In the genomic region with DNA sequence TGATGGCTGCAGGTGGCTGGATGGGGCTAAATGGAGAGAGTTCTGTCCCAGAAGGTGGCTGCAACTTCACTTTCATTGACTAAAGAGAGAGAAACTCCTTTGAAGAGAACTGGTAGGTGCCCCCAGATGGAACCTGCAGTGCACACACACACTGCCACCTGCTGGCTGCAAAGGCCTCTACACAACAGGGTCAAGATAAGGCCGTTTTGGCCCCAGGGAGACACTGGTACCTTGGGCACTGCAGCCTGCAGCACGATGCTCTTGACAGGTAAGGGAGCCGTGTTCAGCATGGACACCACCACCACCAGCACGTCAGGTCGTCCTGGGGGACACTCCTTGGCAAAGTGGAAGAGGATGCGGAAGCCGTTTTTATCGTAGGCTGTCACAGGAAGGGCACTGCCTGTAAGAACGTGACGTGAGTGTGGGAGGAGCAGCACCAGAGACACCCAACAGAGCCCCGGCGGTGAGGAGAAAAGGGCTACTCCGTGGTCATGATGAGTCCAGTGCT, we compare ENCODE assay signal across 8 cellular contexts. TPM values are rescaled to one million over a fixed set of nuclear protein-coding genes. Genes with fewer than 3 reads are reported as not detected.
DNase-seq lines count a peak whose midpoint lies in the region; ATAC-seq and TF ChIP-seq lines count a peak whose summit lies in the region.

No MANE protein-coding gene starts in this region.

- no peak for TF ChIP-seq POLR2A in Peyer's patch (IDR thresholded peaks at IDR 0.05)

- TF ChIP-seq CTCF in Peyer's patch (IDR thresholded peaks at IDR 0.05), result peak; percentile 61 to 81 (median 76)

- peaks cover 0 to 18% (median 12%) of the 10 kb centered on the region in 4 donors for H3K4me1 ChIP-seq in Peyer's patch

- H3K27ac ChIP-seq in Peyer's patch, result peak overlapping the region in 1 of 4 donors; percentile 40

- H3K4me3 ChIP-seq in Peyer's patch, result no peak overlapping the region

- H3K9me3 ChIP-seq in Peyer's patch, result no peaks in the 10 kb centered on the region

- ATAC-seq in GM21390 (IDR thresholded peaks at IDR 0.05; ENCODE audit: unreplicated experiment), result no peak

- H3K36me3 ChIP-seq in Peyer's patch, result peaks cover 0 to 100% (median 0%) of the 10 kb centered on the region in 3 donors

- no peaks in the 10 kb centered on the region for H3K27me3 ChIP-seq in Peyer's patch

- peak; percentile 67 for DNase-seq in DMS53 treated with DMSO at 0.1 percent for 48 hours (lab: John Stamatoyannopoulos, UW; ENCODE audit: unreplicated experiment)
- peak; percentile 90 for DNase-seq in HuH-7 (ENCODE audit: low spot score)
- DNase-seq in Peyer's patch, result peak; percentile 47 to 79 (median 68)
- DNase-seq in activated T-helper 1 cell treated with anti-CD3 and anti-CD28 coated beads, Interleukin-2, amount 50 U/mL, for 16 hours (ENCODE audit: low read depth in 1 of 2, low spot score in 1 of 2), result peak; percentile 27 to 43
- peak; percentile 62 for DNase-seq in fibroblast of peridontal ligament (ENCODE audit: extremely low read depth)
- DNase-seq in occipital lobe (lab: John Stamatoyannopoulos, UW), result peak; percentile 54
- DNase-seq in NCI-H187 treated with DMSO at 0.1 percent for 48 hours (lab: John Stamatoyannopoulos, UW), result no peak

RNA-seq across cellular contexts. Expression of a gene that starts 22.7 kb away (rescaled TPM):
- total RNA-seq in Peyer's patch, result 100 to 1,000 TPM in 1 of 4 donors, 10 to 100 TPM in 3; 34.0 to 153 (median 77.0) TPM
- 17.6 TPM for total RNA-seq in occipital lobe

RNA-seq across cellular contexts. Expression of a gene that starts 22.9 kb away (rescaled TPM):
- 10 to 100 TPM; 23.9 to 53.6 (median 45.3) TPM for total RNA-seq in Peyer's patch
- 29.5 TPM for total RNA-seq in occipital lobe

RNA-seq across cellular contexts. Expression of a gene that starts 32.3 kb away (rescaled TPM):
- total RNA-seq in Peyer's patch (10 to 100 TPM; 14.5 to 35.5 (median 18.9) TPM), occipital lobe (5.0 TPM)

RNA-seq across cellular contexts. Expression of a gene that starts 33.3 kb away (rescaled TPM):
- 10 to 100 TPM; 34.0 to 52.8 (median 36.7) TPM for total RNA-seq in Peyer's patch
- 25.1 TPM for total RNA-seq in occipital lobe

RNA-seq across cellular contexts. Expression of a gene that starts 50.5 kb away (rescaled TPM):
- total RNA-seq in Peyer's patch (10 to 100 TPM in 3 of 4 donors, 1 to 10 TPM in 1; 8.2 to 24.8 (median 17.0) TPM), occipital lobe (4.4 TPM)
